14 cellular contexts compared by ENCODE assay signal in genomic region chr3:98531622-98532274, GRCh38. TPM values are rescaled to one million over a fixed set of nuclear protein-coding genes. Genes with fewer than 3 reads are reported as not detected.
DNase-seq lines count a peak whose midpoint lies in the region; ATAC-seq and TF ChIP-seq lines count a peak whose summit lies in the region.
"Had no signal": no experiment of that assay in that cellular context is flagged by ENCODE, and none has a peak within 500 bp of the region (broad histone marks: within the 10 kb centered on the region; RNA-seq: fewer than 3 reads in every experiment).

Gene GPR15, plus strand, starts transcription at chr3:98531978. Its CDS starts 56 bp downstream, at chr3:98532034.

- H3K9me3 ChIP-seq in CD8-positive, alpha-beta T cell (ENCODE audit: low read length): no peaks in the 10 kb centered on the region
- no peaks in the 10 kb centered on the region for H3K9me3 ChIP-seq in right lobe of liver

- 71% methylated on average over 7 of the region's 7 CpGs for WGBS in right lobe of liver (ENCODE audit: insufficient coverage, low coverage, low lambda C conversion rate, missing lambda C conversion rate)

- no peaks in the 10 kb centered on the region for H3K36me3 ChIP-seq in CD8-positive, alpha-beta T cell (ENCODE audit: insufficient read depth, low read length)
- no peaks in the 10 kb centered on the region for H3K36me3 ChIP-seq in right lobe of liver

- intact Hi-C loops in CD8-positive, alpha-beta T cell (cut with DNase I, micrococcal nuclease): no loop called here
- intact Hi-C loops in dorsolateral prefrontal cortex (cut with DNase I) (no loop called here), right lobe of liver (cut with DNase I) (no loop called here)

- POLR2A ChIA-PET in CD8-positive, alpha-beta T cell (lab: Charles Lee): interaction anchor here (1.2 to 2.0 kb wide), 2 partner anchors 9 to 32 kb away, joined by 7 to 9 read pairs; partner anchors contain the start of gene CLDND1
- POLR2A ChIA-PET in activated CD8-positive, alpha-beta T cell treated with anti-CD3 and anti-CD28 coated beads, Interleukin-2, amount 10 ng/mL, durations not matched to agents 7 days and 5 days (lab: Charles Lee): interaction anchor here (0.7 to 12.1 kb wide), 8 partner anchors 9 to 406 kb away, joined by 3 to 217 read pairs (median 10); partner anchors contain the start of gene CLDND1

- H3K4me3 Mint-ChIP-seq in CD8-positive, alpha-beta T cell: peak within 1 kb of the TSS; percentile 48
- H3K4me3 Mint-ChIP-seq in activated CD8-positive, alpha-beta T cell treated with anti-CD3 and anti-CD28 coated beads, Interleukin-2, amount 10 ng/mL, durations not matched to agents 7 days and 5 days: peak within 1 kb of the TSS; percentile 57

- H3K27ac ChIP-seq in CD8-positive, alpha-beta T cell (ENCODE audit: low read depth, low read length): no peak within 1 kb of the TSS
- H3K27ac ChIP-seq in dorsolateral prefrontal cortex (no peak within 1 kb of the TSS), right lobe of liver (no peak within 1 kb of the TSS)

- no peaks in the 10 kb centered on the region for H3K27me3 ChIP-seq in CD8-positive, alpha-beta T cell (ENCODE audit: insufficient read depth, low read length)
- H3K27me3 ChIP-seq in dorsolateral prefrontal cortex (no peaks in the 10 kb centered on the region), right lobe of liver (no peaks in the 10 kb centered on the region)

- no peaks in the 10 kb centered on the region for H3K4me1 ChIP-seq in CD8-positive, alpha-beta T cell (ENCODE audit: insufficient read depth, low read length)
- H3K4me1 ChIP-seq in right lobe of liver: no peaks in the 10 kb centered on the region

- H3K27ac Mint-ChIP-seq in CD8-positive, alpha-beta T cell: peak within 1 kb of the TSS; percentile 15
- H3K27ac Mint-ChIP-seq in activated CD8-positive, alpha-beta T cell treated with anti-CD3 and anti-CD28 coated beads, Interleukin-2, amount 10 ng/mL, durations not matched to agents 7 days and 5 days: peak within 1 kb of the TSS; percentile 74

- ATAC-seq in CD8-positive, alpha-beta T cell: no peak
- peak; percentile 37 for ATAC-seq in GM19035 (IDR thresholded peaks at IDR 0.05; ENCODE audit: unreplicated experiment)
- ATAC-seq in HG02981 (IDR thresholded peaks at IDR 0.05; ENCODE audit: unreplicated experiment): peak; percentile 26
- ATAC-seq in activated CD8-positive, alpha-beta T cell treated with anti-CD3 and anti-CD28 coated beads, Interleukin-2, amount 10 ng/mL, durations not matched to agents 7 days and 5 days: peak; percentile 43
- ATAC-seq in right lobe of liver: no peak
- ATAC-seq: left colon had no signal

- TF ChIP-seq CTCF in CD8-positive, alpha-beta T cell (IDR thresholded peaks at IDR 0.05): no peak
- TF ChIP-seq CTCF in dorsolateral prefrontal cortex (IDR thresholded peaks at IDR 0.05 in 54 of 56, conservative IDR thresholded peaks at IDR 0.05 in 2 of 56; ENCODE audit: low read depth in 1 of 56, partially characterized antibody in 56 of 56) (no peak), right lobe of liver (IDR thresholded peaks at IDR 0.05) (no peak)

- CTCF ChIA-PET in CD8-positive, alpha-beta T cell (lab: Charles Lee): interaction anchor here (1.2 kb wide), 1 partner anchor 9 kb away, joined by 3 read pairs; the partner anchor contains the start of gene CLDND1
- CTCF ChIA-PET in activated CD8-positive, alpha-beta T cell treated with anti-CD3 and anti-CD28 coated beads, Interleukin-2, amount 10 ng/mL, durations not matched to agents 7 days and 5 days (lab: Charles Lee): interaction anchor here (1.0 to 2.3 kb wide), 4 partner anchors 15 to 42 kb away, joined by 3 to 9 read pairs (median 8); no protein-coding TSS in a partner anchor

- TF ChIP-seq POLR2A in right lobe of liver (IDR thresholded peaks at IDR 0.05): no peak

- H3K9me3 Mint-ChIP-seq in CD8-positive, alpha-beta T cell: no peaks in the 10 kb centered on the region
- H3K9me3 Mint-ChIP-seq in activated CD8-positive, alpha-beta T cell treated with anti-CD3 and anti-CD28 coated beads, Interleukin-2, amount 10 ng/mL, durations not matched to agents 7 days and 5 days (ENCODE audit: insufficient read depth): no peaks in the 10 kb centered on the region

- H3K4me1 Mint-ChIP-seq in CD8-positive, alpha-beta T cell (ENCODE audit: low read depth): peaks cover 2% of the 10 kb centered on the region
- H3K4me1 Mint-ChIP-seq in activated CD8-positive, alpha-beta T cell treated with anti-CD3 and anti-CD28 coated beads, Interleukin-2, amount 10 ng/mL, durations not matched to agents 7 days and 5 days (ENCODE audit: low read depth): peaks cover 57% of the 10 kb centered on the region

- DNase-seq in CD8-positive, alpha-beta T cell: no peak
- no peak for DNase-seq in activated CD8-positive, alpha-beta T cell treated with anti-CD3 and anti-CD28 coated beads, Interleukin-2, amount 10 ng/mL, durations not matched to agents 7 days and 5 days
- DNase-seq in dorsolateral prefrontal cortex: no peak
- DNase-seq in activated gamma-delta T cell treated with Interleukin-2 at 50 U/mL for 16 hours: no peak
- DNase-seq in right lobe of liver: no peak
- no peak for DNase-seq in stimulated activated CD4-positive, alpha-beta T cell treated with anti-CD3 and anti-CD28 coated beads, Interleukin-12 subunit alpha, Interleukin-12 subunit beta, amount 100 ng/mL, for 4 hours
- DNase-seq: left colon, NCI-H1105, SHP77 had no signal

- H3K4me3 ChIP-seq in CD8-positive, alpha-beta T cell (ENCODE audit: low read depth, low read length): no peak within 1 kb of the TSS
- H3K4me3 ChIP-seq in dorsolateral prefrontal cortex (no peak within 1 kb of the TSS), right lobe of liver (no peak within 1 kb of the TSS)

- H3K27me3 Mint-ChIP-seq in CD8-positive, alpha-beta T cell (ENCODE audit: low read depth): no peaks in the 10 kb centered on the region
- no peaks in the 10 kb centered on the region for H3K27me3 Mint-ChIP-seq in activated CD8-positive, alpha-beta T cell treated with anti-CD3 and anti-CD28 coated beads, Interleukin-2, amount 10 ng/mL, durations not matched to agents 7 days and 5 days (ENCODE audit: low read depth)

- no peaks in the 10 kb centered on the region for H3K36me3 Mint-ChIP-seq in CD8-positive, alpha-beta T cell
- peaks cover 63% of the 10 kb centered on the region for H3K36me3 Mint-ChIP-seq in activated CD8-positive, alpha-beta T cell treated with anti-CD3 and anti-CD28 coated beads, Interleukin-2, amount 10 ng/mL, durations not matched to agents 7 days and 5 days (ENCODE audit: low read depth)

RNA-seq across cellular contexts. Expression of gene GPR15, which starts in this region (rescaled TPM):
- total RNA-seq in CD8-positive, alpha-beta T cell: 1 to 10 TPM; 9.1 to 9.3 TPM
- 10 to 100 TPM; 18.9 to 19.7 TPM for total RNA-seq in activated CD8-positive, alpha-beta T cell treated with anti-CD3 and anti-CD28 coated beads, Interleukin-2, amount 10 ng/mL, durations not matched to agents 7 days and 5 days
- total RNA-seq in dorsolateral prefrontal cortex (under 1 TPM in 1 of 120 experiments, not detected in 119; 0.56 TPM), right lobe of liver (not detected)
- total RNA-seq: endothelial cell of umbilical vein, skeletal muscle tissue, temporal lobe had no signal

Comparison
In these comparisons a context has a peak if more than half of its experiments do, and no peak if none do; other contexts are left out.
1. RNA of gene GPR15 (total RNA-seq): 18.9 to 19.7 TPM in activated CD8-positive, alpha-beta T cell treated with anti-CD3 and anti-CD28 coated beads, Interleukin-2, amount 10 ng/mL, durations not matched to agents 7 days and 5 days and 9.1 to 9.3 TPM in CD8-positive, alpha-beta T cell; 0.56 TPM in dorsolateral prefrontal cortex and not detected in right lobe of liver; every median in the first group is over 4 times any median in the second.
2. ATAC-seq: peak in GM19035 (single experiment), HG02981 (single experiment) and activated CD8-positive, alpha-beta T cell treated with anti-CD3 and anti-CD28 coated beads, Interleukin-2, amount 10 ng/mL, durations not matched to agents 7 days and 5 days (single experiment); none in CD8-positive, alpha-beta T cell (single experiment) and right lobe of liver (0 of 4).